Comparison of ENCODE assay signal across 8 cellular contexts in the genomic region with DNA sequence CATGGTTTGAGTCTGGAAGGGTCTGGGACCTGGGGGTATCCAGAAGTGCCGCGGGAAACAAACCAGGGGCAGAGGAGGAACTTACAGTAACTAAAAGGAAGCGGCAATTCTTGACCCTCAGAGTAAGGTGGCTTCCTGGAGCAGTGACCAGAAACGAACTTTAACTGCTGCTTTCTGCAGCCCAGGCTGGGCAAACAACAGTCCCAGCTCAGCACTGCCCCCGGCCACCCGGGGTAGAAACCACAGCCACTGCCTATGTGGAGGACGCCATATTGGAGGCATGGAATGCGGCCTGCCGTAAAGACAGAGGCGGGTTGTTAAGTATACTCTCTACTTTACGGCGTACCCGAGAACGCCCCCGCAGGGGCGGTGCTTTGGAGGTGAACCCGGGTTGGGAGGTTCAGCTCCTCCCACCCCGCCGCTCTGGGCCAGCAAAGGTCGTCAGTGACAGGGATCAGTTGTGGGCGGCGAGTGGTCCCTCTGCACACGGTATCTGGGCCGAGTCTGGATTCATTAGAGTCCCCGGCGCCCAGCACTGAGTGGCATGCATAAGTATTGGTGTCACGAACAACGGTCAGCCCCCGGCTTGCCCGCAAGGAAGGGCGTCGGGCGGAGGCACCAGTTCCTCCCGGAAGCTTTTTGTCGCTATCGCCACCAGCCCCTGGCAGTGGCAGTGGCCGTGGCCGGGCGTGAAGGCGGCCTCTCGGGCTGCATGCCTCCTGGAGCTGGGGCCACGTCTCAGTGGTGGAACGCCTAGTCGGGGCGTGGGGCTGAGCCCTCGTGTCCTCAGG. TPM values are rescaled to one million over a fixed set of nuclear protein-coding genes. Genes with fewer than 3 reads are reported as not detected.
DNase-seq lines count a peak whose midpoint lies in the region; ATAC-seq, FAIRE-seq and TF ChIP-seq lines count a peak whose summit lies in the region.

A gene with protein sequence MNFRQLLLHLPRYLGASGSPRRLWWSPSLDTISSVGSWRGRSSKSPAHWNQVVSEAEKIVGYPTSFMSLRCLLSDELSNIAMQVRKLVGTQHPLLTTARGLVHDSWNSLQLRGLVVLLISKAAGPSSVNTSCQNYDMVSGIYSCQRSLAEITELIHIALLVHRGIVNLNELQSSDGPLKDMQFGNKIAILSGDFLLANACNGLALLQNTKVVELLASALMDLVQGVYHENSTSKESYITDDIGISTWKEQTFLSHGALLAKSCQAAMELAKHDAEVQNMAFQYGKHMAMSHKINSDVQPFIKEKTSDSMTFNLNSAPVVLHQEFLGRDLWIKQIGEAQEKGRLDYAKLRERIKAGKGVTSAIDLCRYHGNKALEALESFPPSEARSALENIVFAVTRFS (minus strand): TSS at position 282 of the 791 bp plus-strand sequence. CDS start 279 bp downstream, at position 3.

- H3K9me3 ChIP-seq in breast epithelium (no peaks in the 10 kb centered on the region), small intestine (ENCODE audit: control insufficient read depth, low read depth) (no peaks in the 10 kb centered on the region)

- ATAC-seq in GM18873 (IDR thresholded peaks at IDR 0.05; ENCODE audit: low FRiP score, unreplicated experiment) (peak; percentile 92), HG03139 (IDR thresholded peaks at IDR 0.05; ENCODE audit: unreplicated experiment) (peak; percentile 92)

- H3K27me3 ChIP-seq in breast epithelium (no peaks in the 10 kb centered on the region), small intestine (ENCODE audit: control insufficient read depth in 2 of 2, insufficient read depth in 2 of 2, low read length in 2 of 2) (no peaks in the 10 kb centered on the region)

- TF ChIP-seq CTCF in VCaP (conservative IDR thresholded peaks at IDR 0.05) (peak; percentile 74), breast epithelium (IDR thresholded peaks at IDR 0.05) (no peak)

- intact Hi-C loops in breast epithelium (cut with DNase I; ENCODE audit: low total_unique reads): no loop called here

- DNase-seq in AG08395 (ENCODE audit: low spot score): peak; percentile 98
- peak; percentile 86 for DNase-seq in NCI-H2196 treated with DMSO at 0.1 percent for 48 hours (lab: John Stamatoyannopoulos, UW; ENCODE audit: unreplicated experiment)
- peak; percentile 94 to 97 for DNase-seq in breast epithelium (ENCODE audit: low spot score in 2 of 2)
- peak; percentile 97 for DNase-seq in iPS-NIHi11 (ENCODE audit: low spot score)
- DNase-seq in small intestine: peak; percentile 99

- peaks cover 0 to 3% of the 10 kb centered on the region in 2 donors for H3K4me1 ChIP-seq in breast epithelium
- H3K4me1 ChIP-seq in small intestine (ENCODE audit: control insufficient read depth in 2 of 2, insufficient read depth in 1 of 2, low read depth in 1 of 2, low read length in 1 of 2): no peaks in the 10 kb centered on the region

- 0% methylated on average over 40 to 46 of the region's 46 CpGs for WGBS in small intestine, 3 donors

- H3K27ac ChIP-seq in VCaP (peak within 1 kb of the TSS; percentile 90), breast epithelium (peak within 1 kb of the TSS; percentile 82 to 95), small intestine (ENCODE audit: low read depth in 1 of 2, low read length in 1 of 2) (peak within 1 kb of the TSS; percentile 84 to 98)

- no peak for FAIRE-seq in small intestine (lab: Jason Lieb, UNC)

- H3K36me3 ChIP-seq in breast epithelium (no peaks in the 10 kb centered on the region), small intestine (ENCODE audit: control insufficient read depth in 2 of 2, insufficient read depth in 2 of 2, low read length in 2 of 2) (no peaks in the 10 kb centered on the region)

- peak; percentile 32 for TF ChIP-seq POLR2A in breast epithelium (IDR thresholded peaks at IDR 0.05)

- H3K4me3 ChIP-seq in breast epithelium (peak within 1 kb of the TSS; percentile 78 to 83 (median 80)), small intestine (ENCODE audit: low read depth in 1 of 2, low read length in 2 of 2) (peak within 1 kb of the TSS; percentile 58 to 68)

RNA-seq across cellular contexts. Expression of the gene that starts here (rescaled TPM):
- total RNA-seq in breast epithelium: 10 to 100 TPM in 2 of 3 donors, 1 to 10 TPM in 1; 6.9 to 13.5 (median 11.1) TPM
- 10 to 100 TPM in 1 of 3 donors, 1 to 10 TPM in 2; 6.5 to 13.4 (median 9.8) TPM for polyA plus RNA-seq in small intestine

Comparison
In these comparisons a context has a peak if more than half of its experiments do, and no peak if none do; other contexts are left out.
1. Peak in every context shown above with its lines: DNase-seq, ATAC-seq, H3K4me3 ChIP-seq and H3K27ac ChIP-seq.